Comparison of ENCODE assay signal across 18 cellular contexts in genomic region chr2:55022486-55022885, GRCh38. TPM values are rescaled to one million over a fixed set of nuclear protein-coding genes. Genes with fewer than 3 reads are reported as not detected.
DNase-seq lines count a peak whose midpoint lies in the region; ATAC-seq, FAIRE-seq and TF ChIP-seq lines count a peak whose summit lies in the region.
"Had no signal": no experiment of that assay in that cellular context is flagged by ENCODE, and none has a peak within 500 bp of the region (broad histone marks: within the 10 kb centered on the region; RNA-seq: fewer than 3 reads in every experiment).

No MANE protein-coding gene starts in this region.

- H3K23me2 ChIP-seq in H9 (ENCODE audit: insufficient read length, low read depth, low read length, poor library complexity, severe bottlenecking): no peaks in the 10 kb centered on the region

- no peak overlapping the region for H2AK5ac ChIP-seq in H9 (ENCODE audit: insufficient read length, low read length)

- H3K27ac ChIP-seq in A549 (0 out of 6 replicates have a peak overlapping the region, but pooled peaks of 1 of the 2 experiments have one; percentile 3), H9 (ENCODE audit: insufficient read length, low read depth, low read length) (peak overlapping the region; percentile 3), astrocyte (ENCODE audit: low read depth, low read length) (no peak overlapping the region), neutrophil (peak overlapping the region; percentile 72), aorta (ENCODE audit: low read depth in 1 of 2, low read length in 2 of 2) (no peak overlapping the region)

- TF ChIP-seq CTCF in A549 (IDR thresholded peaks at IDR 0.05): no peak
- no peak for TF ChIP-seq CTCF in H9 (conservative IDR thresholded peaks at IDR 0.05)
- TF ChIP-seq CTCF in astrocyte (IDR thresholded peaks at IDR 0.05; ENCODE audit: insufficient read depth, low read depth, low read length): no peak
- TF ChIP-seq CTCF in neutrophil (IDR thresholded peaks at IDR 0.05): no peak

- intact Hi-C loops in aorta (cut with DNase I): no loop called here

- no peaks in the 10 kb centered on the region for H3K27me3 ChIP-seq in H9 (ENCODE audit: insufficient read depth, low read length)
- H3K27me3 ChIP-seq in astrocyte (ENCODE audit: insufficient read depth, low read length): no peaks in the 10 kb centered on the region
- H3K27me3 ChIP-seq in neutrophil: no peaks in the 10 kb centered on the region
- H3K27me3 ChIP-seq in aorta (ENCODE audit: control insufficient read depth in 1 of 2, insufficient read depth in 2 of 2, low read length in 1 of 2): no peaks in the 10 kb centered on the region

- FAIRE-seq in A549 (lab: Jason Lieb, UNC): no peak
- FAIRE-seq in astrocyte (lab: Jason Lieb, UNC): no peak
- FAIRE-seq: RCC 7860 had no signal

- no peak overlapping the region for H2BK5ac ChIP-seq in H9 (ENCODE audit: insufficient read length, low read length)

- no peak overlapping the region for H3K4me2 ChIP-seq in A549
- no peak overlapping the region for H3K4me2 ChIP-seq in H9 (ENCODE audit: insufficient read depth, insufficient read length, low read length)
- peak overlapping the region; percentile 10 for H3K4me2 ChIP-seq in astrocyte (ENCODE audit: low read length)

- H3K14ac ChIP-seq in H9 (ENCODE audit: insufficient read depth, low read length): no peak overlapping the region

- no peak overlapping the region for H2BK15ac ChIP-seq in H9 (ENCODE audit: low read depth, low read length)

- no peak overlapping the region for H2BK12ac ChIP-seq in H9 (ENCODE audit: insufficient read length, low read depth, low read length)

- H4K5ac ChIP-seq in H9 (ENCODE audit: insufficient read length, low read depth, low read length): no peak overlapping the region

- peaks cover 3 to 18% (median 7%) of the 10 kb centered on the region in 3 experiments; a peak in 5 of 7 replicates for H3K36me3 Mint-ChIP-seq in H9 (ENCODE audit: insufficient read depth in 1 of 3, low read depth in 3 of 3)
- peaks cover 2% of the 10 kb centered on the region for H3K36me3 Mint-ChIP-seq in astrocyte (ENCODE audit: low read depth, unreplicated experiment)
- no peaks in the 10 kb centered on the region for H3K36me3 Mint-ChIP-seq in stimulated activated effector memory CD8-positive, alpha-beta T cell treated with anti-CD3 and anti-CD28 coated beads, Interleukin-12 subunit alpha, Interleukin-12 subunit beta, amount 100 ng/mL, for 72 hours
- H3K36me3 Mint-ChIP-seq: IgD-negative memory B cell had no signal

- H3T11ph ChIP-seq in H9 (ENCODE audit: low read length): no peak overlapping the region

- peaks cover 31 to 45% of the 10 kb centered on the region in 2 experiments for H3K4me1 Mint-ChIP-seq in H9
- H3K4me1 Mint-ChIP-seq in astrocyte (ENCODE audit: low read depth, unreplicated experiment): peaks cover 39% of the 10 kb centered on the region
- peaks cover 13% of the 10 kb centered on the region for H3K4me1 Mint-ChIP-seq in stimulated activated effector memory CD8-positive, alpha-beta T cell treated with anti-CD3 and anti-CD28 coated beads, Interleukin-12 subunit alpha, Interleukin-12 subunit beta, amount 100 ng/mL, for 72 hours

- H3K79me2 ChIP-seq in H9 (ENCODE audit: insufficient read depth, low read length) (peaks cover 52% of the 10 kb centered on the region), astrocyte (ENCODE audit: insufficient read depth, low read length) (peaks cover 100% of the 10 kb centered on the region)

- no peak overlapping the region for H3K18ac ChIP-seq in H9 (ENCODE audit: insufficient read length, low read depth, low read length)

- H3K9me3 Mint-ChIP-seq in H9 (no peaks in the 10 kb centered on the region), astrocyte (ENCODE audit: unreplicated experiment) (no peaks in the 10 kb centered on the region)
- no peaks in the 10 kb centered on the region for H3K9me3 Mint-ChIP-seq in stimulated activated effector memory CD8-positive, alpha-beta T cell treated with anti-CD3 and anti-CD28 coated beads, Interleukin-12 subunit alpha, Interleukin-12 subunit beta, amount 100 ng/mL, for 72 hours
- H3K9me3 Mint-ChIP-seq: IgD-negative memory B cell had no signal

- H2AFZ ChIP-seq in H9 (ENCODE audit: low read length): no peak overlapping the region
- H2AFZ ChIP-seq in astrocyte (ENCODE audit: low read depth, low read length): no peak overlapping the region

- H2BK20ac ChIP-seq in H9 (ENCODE audit: low read depth, low read length, poor library complexity, severe bottlenecking): no peak overlapping the region

- TF ChIP-seq EP300 in A549 (IDR thresholded peaks at IDR 0.05): no peak

- CTCF ChIA-PET in A549 (lab: Yijun Ruan, JAX): interaction anchor here (1.5 to 16.6 kb wide), 2 partner anchors 27 to 148 kb away, joined by 10 to 351 read pairs; no protein-coding TSS in a partner anchor

- TF ChIP-seq POLR2A in A549 (IDR thresholded peaks at IDR 0.05; ENCODE audit: low read length): no peak

- H3K23ac ChIP-seq in H9 (ENCODE audit: insufficient read length, low read depth, low read length): no peak overlapping the region

- POLR2A ChIA-PET in A549 (lab: Yijun Ruan, JAX): no interaction called here

- H3K36me3 ChIP-seq in astrocyte (ENCODE audit: insufficient read depth, low read length) (peaks cover 11% of the 10 kb centered on the region), neutrophil (no peaks in the 10 kb centered on the region), aorta (ENCODE audit: control insufficient read depth in 1 of 2, insufficient read depth in 2 of 2, low read length in 1 of 2) (no peaks in the 10 kb centered on the region)

- H4K91ac ChIP-seq in H9 (ENCODE audit: insufficient read length, low read depth, low read length): no peak overlapping the region

- H3K27me3 Mint-ChIP-seq in H9 (ENCODE audit: low read depth): no peaks in the 10 kb centered on the region
- H3K27me3 Mint-ChIP-seq in astrocyte (ENCODE audit: low read depth, unreplicated experiment): no peaks in the 10 kb centered on the region
- H3K27me3 Mint-ChIP-seq: IgD-negative memory B cell had no signal

- H3K9me3 ChIP-seq in A549 (no peaks in the 10 kb centered on the region), H9 (ENCODE audit: control insufficient read depth, low read depth, low read length) (no peaks in the 10 kb centered on the region), astrocyte (ENCODE audit: insufficient read depth, low read depth, low read length) (no peaks in the 10 kb centered on the region), neutrophil (no peaks in the 10 kb centered on the region), aorta (ENCODE audit: control insufficient read depth, low read length) (no peaks in the 10 kb centered on the region)

- no peak overlapping the region for H3K56ac ChIP-seq in H9 (ENCODE audit: insufficient read length, low read depth, low read length)

- no peak overlapping the region for H2BK120ac ChIP-seq in H9 (ENCODE audit: low read depth, low read length, poor library complexity, severe bottlenecking)

- H4K20me1 ChIP-seq in H9 (ENCODE audit: control insufficient read depth, insufficient read depth, insufficient read length) (no peaks in the 10 kb centered on the region), astrocyte (ENCODE audit: insufficient read depth, low read length) (peaks cover 98% of the 10 kb centered on the region)

- H3K79me1 ChIP-seq in H9 (ENCODE audit: insufficient read depth, low read depth, low read length, poor library complexity, severe bottlenecking): peaks cover 3% of the 10 kb centered on the region

- H3K27ac Mint-ChIP-seq in H9 (no peak overlapping the region), astrocyte (ENCODE audit: unreplicated experiment) (no peak overlapping the region)
- no peak overlapping the region for H3K27ac Mint-ChIP-seq in stimulated activated effector memory CD8-positive, alpha-beta T cell treated with anti-CD3 and anti-CD28 coated beads, Interleukin-12 subunit alpha, Interleukin-12 subunit beta, amount 100 ng/mL, for 72 hours
- H3K27ac Mint-ChIP-seq: IgD-negative memory B cell had no signal

- no peak overlapping the region for H3K4ac ChIP-seq in H9 (ENCODE audit: low read depth, low read length)

- no peak overlapping the region for H4K8ac ChIP-seq in H9 (replicated peaks; ENCODE audit: insufficient read length, low read depth, low read length)

- DNase-seq in A549 (ENCODE audit: low read depth in 1 of 2, low spot score in 1 of 2) (no peak), H9 (no peak), astrocyte (ENCODE audit: low read depth) (no peak), aorta (no peak), cerebellum (ENCODE audit: low spot score) (no peak), GM19240 (ENCODE audit: insufficient read length, low spot score) (no peak)
- no peak for DNase-seq in stimulated activated effector memory CD8-positive, alpha-beta T cell treated with anti-CD3 and anti-CD28 coated beads, Interleukin-12 subunit alpha, Interleukin-12 subunit beta, amount 100 ng/mL, for 72 hours (ENCODE audit: low spot score in 2 of 2)
- DNase-seq: 8988T, C1 segment of cervical spinal cord, DMS153, NCI-H1436, NCI-H2081 treated with DMSO at 0.1 percent for 48 hours, NCI-H524, SHP77 treated with DMSO at 0.1 percent for 48 hours had no signal

- WGBS in A549 (ENCODE audit: missing lambda C conversion rate): 99% methylated on average over 2 of the region's 2 CpGs
- no CpG with 5 or more reads among the region's 2 CpGs for WGBS in H9 (ENCODE audit: extremely low coverage, insufficient read length, low lambda C conversion rate)
- 92% methylated on average over 2 of the region's 2 CpGs for WGBS in aorta, 2 donors

- H3K4me1 ChIP-seq in A549 (peaks cover 52% of the 10 kb centered on the region), H9 (ENCODE audit: insufficient read depth, low read length) (peaks cover 20% of the 10 kb centered on the region; the same call in 1 of the 2 replicates), astrocyte (ENCODE audit: insufficient read depth, low read length) (peaks cover 5% of the 10 kb centered on the region), neutrophil (ENCODE audit: control insufficient read depth in 1 of 2, insufficient read depth in 1 of 2, low read depth in 1 of 2, low read length in 1 of 2) (peaks cover 95% of the 10 kb centered on the region in 2 experiments), aorta (ENCODE audit: control insufficient read depth in 1 of 2, insufficient read depth in 2 of 2, low read length in 2 of 2) (peaks cover 5 to 23% of the 10 kb centered on the region in 2 donors)

- no peak overlapping the region for H3K9ac ChIP-seq in H9 (ENCODE audit: extremely low read depth, insufficient read length, low read length)
- H3K9ac ChIP-seq in astrocyte (ENCODE audit: low read length): no peak overlapping the region

- TF ChIP-seq RAD21 in A549 (conservative IDR thresholded peaks at IDR 0.05 in 1 of 2, IDR thresholded peaks at IDR 0.05 in 1 of 2): no peak

- no peak overlapping the region for H3K4me3 ChIP-seq in A549
- no peak overlapping the region for H3K4me3 ChIP-seq in astrocyte (ENCODE audit: insufficient read depth, low read depth, low read length)
- peak overlapping the region; percentile 1 to 26 for H3K4me3 ChIP-seq in neutrophil (ENCODE audit: low read depth in 1 of 2, low read length in 1 of 2)
- H3K4me3 ChIP-seq in aorta (ENCODE audit: low read length in 2 of 2): no peak overlapping the region
- H3K4me3 ChIP-seq: HAP-1 had no signal

- ATAC-seq in A549 (peak; percentile 7 to 26; a peak in 4 of 6 replicates), aorta (ENCODE audit: low FRiP score) (no peak)
- no peak for ATAC-seq in stimulated activated effector memory CD8-positive, alpha-beta T cell treated with anti-CD3 and anti-CD28 coated beads, Interleukin-12 subunit alpha, Interleukin-12 subunit beta, amount 100 ng/mL, for 72 hours

- no peak overlapping the region for H3K4me3 Mint-ChIP-seq in H9
- H3K4me3 Mint-ChIP-seq in astrocyte (ENCODE audit: unreplicated experiment): no peak overlapping the region
- H3K4me3 Mint-ChIP-seq in stimulated activated effector memory CD8-positive, alpha-beta T cell treated with anti-CD3 and anti-CD28 coated beads, Interleukin-12 subunit alpha, Interleukin-12 subunit beta, amount 100 ng/mL, for 72 hours: no peak overlapping the region
- H3K4me3 Mint-ChIP-seq: IgD-negative memory B cell had no signal

RNA-seq across cellular contexts. Expression of gene RTN4, which starts 27.8 kb away (rescaled TPM):
- polyA plus RNA-seq in A549 (2011; rRNA removed) (302 and 336 TPM in 2 replicates), A549 (2017; fragmentation: RNase III; extraction: RNeasy Plus Mini Kit Qiagen cat#74134 plus additional on column Dnase treatment) (367 to 403 TPM (median 394 TPM) in 3 replicates), aorta (100 to 1,000 TPM; 125 to 163 TPM)
- 195 and 217 TPM in 2 replicates for polyA plus RNA-seq in A549 (2012; cell fraction: cytosol; rRNA removed)
- polyA plus RNA-seq in A549 (2012; cell fraction: nucleus; rRNA removed): 194 and 224 TPM in 2 replicates
- 164 and 187 TPM in 2 replicates for polyA minus RNA-seq in A549 (2011; rRNA and poly(A)+ RNA removed)
- total RNA-seq in H9 (2021) (200 and 205 TPM in 2 replicates), astrocyte (509 and 541 TPM in 2 replicates), aorta (100 to 1,000 TPM; 311 to 357 TPM), cerebellum (362 TPM)

Comparison
In these comparisons a context has a peak if more than half of its experiments do, and no peak if none do; other contexts are left out.
1. ATAC-seq: peak in A549 (2 of 2); none in aorta (single experiment) and stimulated activated effector memory CD8-positive, alpha-beta T cell treated with anti-CD3 and anti-CD28 coated beads, Interleukin-12 subunit alpha, Interleukin-12 subunit beta, amount 100 ng/mL, for 72 hours (single experiment).
2. H3K27ac ChIP-seq: peak in H9 (single experiment) and neutrophil (single experiment); none in astrocyte (single experiment) and aorta (0 of 2).
3. H3K4me3 ChIP-seq: peak in neutrophil (2 of 2); none in A549 (single experiment), astrocyte (single experiment) and aorta (0 of 2).